9 cellular contexts compared by ENCODE assay signal in the genomic region with DNA sequence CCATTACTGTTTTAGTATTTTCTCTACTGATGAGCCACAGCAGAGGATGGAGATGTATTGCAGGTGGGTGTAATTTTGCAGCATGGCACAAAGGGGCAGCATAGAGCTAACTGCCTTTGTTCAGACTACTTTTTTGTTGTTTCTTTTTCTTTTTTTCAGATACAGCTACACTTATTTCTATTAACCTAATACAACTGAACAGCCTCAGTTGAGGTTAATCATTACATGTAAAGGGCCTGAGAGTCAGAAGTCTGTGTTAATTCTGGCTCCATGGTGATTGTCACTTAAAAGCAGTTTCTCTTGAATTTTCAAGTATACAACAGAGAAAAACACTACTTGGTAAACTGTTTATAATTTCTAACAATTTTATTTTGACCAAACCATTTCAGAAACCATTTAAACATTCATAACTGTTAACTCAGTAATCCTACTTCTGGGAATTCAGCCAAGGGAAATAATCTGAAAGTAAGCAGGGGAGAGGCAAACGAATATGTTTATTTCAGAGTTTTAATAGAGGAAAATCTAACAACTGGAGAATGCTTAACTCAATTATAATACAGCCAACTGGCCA. TPM values are rescaled to one million over a fixed set of nuclear protein-coding genes. Genes with fewer than 3 reads are reported as not detected.
DNase-seq lines count a peak whose midpoint lies in the region; ATAC-seq and TF ChIP-seq lines count a peak whose summit lies in the region.
"Had no signal": no experiment of that assay in that cellular context is flagged by ENCODE, and none has a peak within 500 bp of the region (broad histone marks: within the 10 kb centered on the region; RNA-seq: fewer than 3 reads in every experiment).

No MANE protein-coding gene starts in this region.

- no peaks in the 10 kb centered on the region for H3K27me3 ChIP-seq in body of pancreas

- intact Hi-C loops in body of pancreas (cut with DNase I): loop anchor here (10.0 kb wide), 1 partner anchor 159 kb away; a partner anchor contains a TSS

- peak overlapping the region in 3 of 4 donors; percentile 50 to 65 (median 51) for H3K27ac ChIP-seq in body of pancreas

- no peak overlapping the region for H3K4me3 ChIP-seq in body of pancreas

- peaks cover 0 to 4% of the 10 kb centered on the region in 2 donors for H3K36me3 ChIP-seq in body of pancreas (replicated peaks in 1 of 2; ENCODE audit: insufficient read depth in 1 of 2, low read depth in 2 of 2)

- DNase-seq in AG20443 (ENCODE audit: low spot score) (peak; percentile 76), GM10248 (ENCODE audit: extremely low spot score) (peak; percentile 65), NOMO-1 treated with dmso at 0.1 percent for 144 hours (lab: John Stamatoyannopoulos, UW; ENCODE audit: unreplicated experiment) (peak; percentile 1), body of pancreas (peak; percentile 29 to 52 (median 45)), inferior parietal cortex (ENCODE audit: extremely low spot score) (peak; percentile 40), stromal cell of bone marrow (ENCODE audit: low read depth) (peak; percentile 58)

- peak; percentile 74 for ATAC-seq in HG02973 (IDR thresholded peaks at IDR 0.05; ENCODE audit: unreplicated experiment)
- ATAC-seq in body of pancreas: peak; percentile 90
- no peak for ATAC-seq in HG02981 (IDR thresholded peaks at IDR 0.05; ENCODE audit: unreplicated experiment)

- peak; percentile 73 for TF ChIP-seq CTCF in GM10248 (IDR thresholded peaks at IDR 0.05; ENCODE audit: control extremely low read depth, extremely low read depth, low read depth, missing control alignments)
- TF ChIP-seq CTCF in body of pancreas (IDR thresholded peaks at IDR 0.05): peak; percentile 72 to 91 (median 83)

- H3K4me1 ChIP-seq in body of pancreas: peaks cover 7% of the 10 kb centered on the region

- 6 to 11% methylated on average over 1 of the region's 1 CpG for WGBS in body of pancreas, 2 donors

- no peaks in the 10 kb centered on the region for H3K9me3 ChIP-seq in body of pancreas

- CTCF ChIA-PET in GM10248 (lab: Yijun Ruan, JAX): interaction anchor here (0.6 to 6.1 kb wide), 38 partner anchors 12 to 589 kb away, joined by 3 to 59 read pairs (median 4); a partner anchor contains a TSS

- POLR2A ChIA-PET in GM10248 (lab: Yijun Ruan, JAX): interaction anchor here (0.6 kb wide), 2 partner anchors 11 to 75 kb away, joined by 3 to 10 read pairs; a partner anchor contains a TSS

- no peak for TF ChIP-seq POLR2A in body of pancreas (IDR thresholded peaks at IDR 0.05)

RNA-seq across cellular contexts. Expression of a gene that starts 13.9 kb away (rescaled TPM):
- not detected for total RNA-seq in body of pancreas
- total RNA-seq: skeletal muscle tissue had no signal

RNA-seq across cellular contexts. Expression of a gene that starts 24.6 kb away (rescaled TPM):
- total RNA-seq in body of pancreas: 10 to 100 TPM; 10.5 to 19.7 TPM

Comparison
In these comparisons a context has a peak if more than half of its experiments do, and no peak if none do; other contexts are left out.
1. DNase-seq: peak in every context shown above with its lines; median percentile 76 in AG20443; 65 in GM10248; 58 in stromal cell of bone marrow; 45 in body of pancreas; 40 in inferior parietal cortex; 1 in NOMO-1 treated with dmso at 0.1 percent for 144 hours.